ENCODE assay signal across 17 cellular contexts in genomic region chr6:103675807-103676406, GRCh38.
DNase-seq lines count a peak whose midpoint lies in the region; ATAC-seq and TF ChIP-seq lines count a peak whose summit lies in the region.
"Had no signal": no experiment of that assay in that cellular context is flagged by ENCODE, and none has a peak within 500 bp of the region (broad histone marks: within the 10 kb centered on the region; RNA-seq: fewer than 3 reads in every experiment).

No MANE protein-coding gene starts in this region.

- H3K9me3 ChIP-seq in KOPT-K1 (ENCODE audit: insufficient read depth, low read length, poor library complexity, severe bottlenecking) (peaks cover 10% of the 10 kb centered on the region), adipocyte (ENCODE audit: control insufficient read depth, low read length) (no peaks in the 10 kb centered on the region), lung (ENCODE audit: control insufficient read depth in 2 of 2, insufficient read depth in 1 of 2, low read length in 1 of 2) (peaks cover 0 to 5% of the 10 kb centered on the region in 2 donors)

- in situ Hi-C loops in Caki2 (cut with HindIII; ENCODE audit: low pct_unique_long_range_greater_than_20kb, low sequenced_read_pairs): no loop called here

- CTCF ChIA-PET in activated CD8-positive, alpha-beta T cell treated with anti-CD3 and anti-CD28 coated beads for 36 hours (lab: Charles Lee): no interaction called here

- 32 to 43% methylated on average over 1 of the region's 1 CpG for WGBS in lung, 2 donors

- H3K4me1 ChIP-seq in adipocyte (ENCODE audit: control insufficient read depth, insufficient read depth, low read length) (no peaks in the 10 kb centered on the region), lung (ENCODE audit: control insufficient read depth in 2 of 2, insufficient read depth in 2 of 2, low read length in 2 of 2) (no peaks in the 10 kb centered on the region)
- H3K4me1 ChIP-seq: left ventricle myocardium inferior had no signal

- DNase-seq in Caki2 (ENCODE audit: low read depth) (peak; percentile 2), adipocyte (ENCODE audit: low read depth) (peak; percentile 0), lung (ENCODE audit: low spot score) (no peak), amygdala (lab: John Stamatoyannopoulos, UW) (no peak), HPDE6-E6E7 (ENCODE audit: extremely low spot score) (no peak)
- DNase-seq in activated CD8-positive, alpha-beta T cell treated with anti-CD3 and anti-CD28 coated beads for 36 hours: no peak
- DNase-seq: activated CD8-positive, alpha-beta T cell treated with anti-CD3 and anti-CD28 coated beads, Interleukin-2, amount 10 ng/mL, durations not matched to agents 7 days and 5 days; CD8-positive, alpha-beta T cell; dorsolateral prefrontal cortex; left ventricle myocardium inferior; NCI-H748 treated with DMSO at 0.1 percent for 48 hours; occipital lobe; stimulated activated CD4-positive, alpha-beta T cell treated with anti-CD3 and anti-CD28 coated beads, Interleukin-1b, Interleukin-23, amount 100 ng/mL, for 48 hours had no signal

- H3K4me3 ChIP-seq in adipocyte (ENCODE audit: low read length) (no peak overlapping the region), lung (no peak overlapping the region)
- H3K4me3 ChIP-seq: left ventricle myocardium inferior had no signal

- no peak for TF ChIP-seq CTCF in lung (IDR thresholded peaks at IDR 0.05; ENCODE audit: control extremely low read depth, extremely low read depth)
- no peak for TF ChIP-seq CTCF in activated CD8-positive, alpha-beta T cell treated with anti-CD3 and anti-CD28 coated beads for 36 hours (IDR thresholded peaks at IDR 0.05)

- intact Hi-C loops in activated CD8-positive, alpha-beta T cell treated with anti-CD3 and anti-CD28 coated beads for 36 hours (cut with micrococcal nuclease): no loop called here

- no peak overlapping the region for H3K9ac ChIP-seq in adipocyte (ENCODE audit: low read length)

- H3K27ac Mint-ChIP-seq in activated CD8-positive, alpha-beta T cell treated with anti-CD3 and anti-CD28 coated beads for 36 hours: no peak overlapping the region
- H3K27ac Mint-ChIP-seq: activated CD8-positive, alpha-beta T cell treated with anti-CD3 and anti-CD28 coated beads, Interleukin-2, amount 10 ng/mL, durations not matched to agents 7 days and 5 days; activated naive CD4-positive, alpha-beta T cell treated with anti-CD3 and anti-CD28 coated beads, Interleukin-2, amount 50 U/mL, for 24 hours; CD8-positive, alpha-beta T cell; stimulated activated memory B cell treated with anti-CD40 and anti-IgM and Interleukin-4, amounts not matched to agents 10 μg/mL and 1 μg/mL and 100 μg/mL, for 72 hours had no signal

- no peak overlapping the region for H3K4me3 Mint-ChIP-seq in activated CD8-positive, alpha-beta T cell treated with anti-CD3 and anti-CD28 coated beads for 36 hours
- H3K4me3 Mint-ChIP-seq: activated CD8-positive, alpha-beta T cell treated with anti-CD3 and anti-CD28 coated beads, Interleukin-2, amount 10 ng/mL, durations not matched to agents 7 days and 5 days; activated naive CD4-positive, alpha-beta T cell treated with anti-CD3 and anti-CD28 coated beads, Interleukin-2, amount 50 U/mL, for 24 hours; CD8-positive, alpha-beta T cell; stimulated activated memory B cell treated with anti-CD40 and anti-IgM and Interleukin-4, amounts not matched to agents 10 μg/mL and 1 μg/mL and 100 μg/mL, for 72 hours had no signal

- peaks cover 1% of the 10 kb centered on the region for H3K9me3 Mint-ChIP-seq in activated CD8-positive, alpha-beta T cell treated with anti-CD3 and anti-CD28 coated beads for 36 hours
- H3K9me3 Mint-ChIP-seq: activated naive CD4-positive, alpha-beta T cell treated with anti-CD3 and anti-CD28 coated beads, Interleukin-2, amount 50 U/mL, for 24 hours; CD8-positive, alpha-beta T cell; stimulated activated memory B cell treated with anti-CD40 and anti-IgM and Interleukin-4, amounts not matched to agents 10 μg/mL and 1 μg/mL and 100 μg/mL, for 72 hours had no signal

- no peaks in the 10 kb centered on the region for H3K4me1 Mint-ChIP-seq in activated CD8-positive, alpha-beta T cell treated with anti-CD3 and anti-CD28 coated beads for 36 hours (ENCODE audit: low read depth)

- peak overlapping the region; percentile 41 for H3K27ac ChIP-seq in KOPT-K1 (ENCODE audit: low read depth, low read length, poor library complexity, severe bottlenecking)
- H3K27ac ChIP-seq in lung (ENCODE audit: low read depth in 1 of 2, low read length in 1 of 2): no peak overlapping the region
- H3K27ac ChIP-seq: dorsolateral prefrontal cortex, left ventricle myocardium inferior had no signal

- ATAC-seq in lung (ENCODE audit: insufficient read depth, low FRiP score) (peak; percentile 34), GM21515 (IDR thresholded peaks at IDR 0.05; ENCODE audit: unreplicated experiment) (no peak)
- no peak for ATAC-seq in activated CD8-positive, alpha-beta T cell treated with anti-CD3 and anti-CD28 coated beads for 36 hours
- ATAC-seq: activated CD8-positive, alpha-beta T cell treated with anti-CD3 and anti-CD28 coated beads, Interleukin-2, amount 10 ng/mL, durations not matched to agents 7 days and 5 days; CD8-positive, alpha-beta T cell; stimulated activated memory B cell treated with anti-CD40 and anti-IgM and Interleukin-4, amounts not matched to agents 10 μg/mL and 1 μg/mL and 100 μg/mL, for 72 hours had no signal

- POLR2A ChIA-PET in activated CD8-positive, alpha-beta T cell treated with anti-CD3 and anti-CD28 coated beads for 36 hours (lab: Charles Lee): no interaction called here

- no peaks in the 10 kb centered on the region for H3K36me3 Mint-ChIP-seq in activated CD8-positive, alpha-beta T cell treated with anti-CD3 and anti-CD28 coated beads for 36 hours (ENCODE audit: low read depth)
- H3K36me3 Mint-ChIP-seq: activated naive CD4-positive, alpha-beta T cell treated with anti-CD3 and anti-CD28 coated beads, Interleukin-2, amount 50 U/mL, for 24 hours; CD8-positive, alpha-beta T cell; stimulated activated memory B cell treated with anti-CD40 and anti-IgM and Interleukin-4, amounts not matched to agents 10 μg/mL and 1 μg/mL and 100 μg/mL, for 72 hours had no signal

- H3K27me3 Mint-ChIP-seq in activated CD8-positive, alpha-beta T cell treated with anti-CD3 and anti-CD28 coated beads for 36 hours: no peaks in the 10 kb centered on the region
- H3K27me3 Mint-ChIP-seq: activated naive CD4-positive, alpha-beta T cell treated with anti-CD3 and anti-CD28 coated beads, Interleukin-2, amount 50 U/mL, for 24 hours; stimulated activated memory B cell treated with anti-CD40 and anti-IgM and Interleukin-4, amounts not matched to agents 10 μg/mL and 1 μg/mL and 100 μg/mL, for 72 hours had no signal

- no peaks in the 10 kb centered on the region for H3K36me3 ChIP-seq in KOPT-K1 (ENCODE audit: insufficient read depth, low read length)
- H3K36me3 ChIP-seq in adipocyte (ENCODE audit: control insufficient read depth, insufficient read depth, low read length, severe bottlenecking): no peaks in the 10 kb centered on the region
- H3K36me3 ChIP-seq in lung (ENCODE audit: control insufficient read depth in 2 of 2, insufficient read depth in 2 of 2, low read length in 2 of 2): no peaks in the 10 kb centered on the region
- H3K36me3 ChIP-seq: left ventricle myocardium inferior had no signal

- H3K27me3 ChIP-seq in adipocyte (replicated peaks; ENCODE audit: control insufficient read depth, insufficient read depth, low read length) (no peaks in the 10 kb centered on the region), lung (ENCODE audit: control insufficient read depth, insufficient read depth) (no peaks in the 10 kb centered on the region)

Comparison
In these comparisons a context has a peak if more than half of its experiments do, and no peak if none do; other contexts are left out.
1. DNase-seq: peak in Caki2 (single experiment) and adipocyte (single experiment); none in lung (single experiment), activated CD8-positive, alpha-beta T cell treated with anti-CD3 and anti-CD28 coated beads for 36 hours (single experiment), amygdala (0 of 56) and HPDE6-E6E7 (single experiment).